20 cellular contexts compared by ENCODE assay signal in the genomic region with DNA sequence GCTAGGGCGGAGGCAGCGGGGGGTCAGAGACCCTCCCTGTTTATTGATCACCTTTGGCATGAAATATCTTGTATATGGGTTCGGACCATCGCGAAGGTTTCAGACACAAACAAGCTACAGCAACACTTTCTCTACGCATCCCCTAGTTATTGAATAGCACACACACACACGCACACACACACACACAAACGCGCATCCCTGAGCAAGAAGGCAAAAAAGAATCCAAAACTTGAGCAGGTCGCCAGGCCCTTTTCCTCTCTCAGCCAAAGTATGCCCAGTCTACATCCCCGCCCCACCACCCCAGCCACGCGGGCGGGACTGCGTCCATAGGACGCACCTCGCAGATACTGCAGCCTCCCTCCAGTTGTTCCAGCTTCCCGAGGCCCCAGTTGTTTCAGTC. TPM values are rescaled to one million over a fixed set of nuclear protein-coding genes. Genes with fewer than 3 reads are reported as not detected.
"Had no signal": no experiment of that assay in that cellular context is flagged by ENCODE, and none has a peak within 500 bp of the region (broad histone marks: within the 10 kb centered on the region; RNA-seq: fewer than 3 reads in every experiment).

No MANE protein-coding gene starts in this region.

- H3K9me3 ChIP-seq: esophagus muscularis mucosa, gastrocnemius medialis, ovary, suprapubic skin, thyroid gland, upper lobe of left lung, uterus had no signal

- H3K27ac ChIP-seq: coronary artery, dorsolateral prefrontal cortex, esophagus muscularis mucosa, gastrocnemius medialis, ovary, suprapubic skin, thyroid gland, upper lobe of left lung, uterus had no signal

- H3K27me3 ChIP-seq: ovary had no signal

- DNase-seq: dorsolateral prefrontal cortex; effector CD8-positive, alpha-beta T cell; gastrocnemius medialis; kidney glomerular epithelial cell; naive thymus-derived CD4-positive, alpha-beta T cell; nephron progenitor cell; ovary; right cardiac atrium; stimulated activated CD4-positive, alpha-beta T cell treated with anti-CD3 and anti-CD28 coated beads, Interleukin-2, amount 100 ng/mL, for 48 hours; stimulated activated naive CD8-positive, alpha-beta T cell treated with anti-CD3 and anti-CD28 coated beads, Interleukin-15, Interleukin-2, amounts not matched to agents 100 U/mL and 50 U/mL, for 24 hours; thyroid gland; uterus had no signal

- ATAC-seq: gastrocnemius medialis; naive thymus-derived CD4-positive, alpha-beta T cell; right cardiac atrium; stimulated activated naive CD8-positive, alpha-beta T cell treated with anti-CD3 and anti-CD28 coated beads, Interleukin-15, Interleukin-2, amounts not matched to agents 100 U/mL and 50 U/mL, for 24 hours had no signal

- H3K4me2 ChIP-seq: smooth muscle cell had no signal

- H3K4me1 ChIP-seq: gastrocnemius medialis, suprapubic skin, thyroid gland, upper lobe of left lung, uterus had no signal

- H3K4me3 ChIP-seq: coronary artery, dorsolateral prefrontal cortex, esophagus muscularis mucosa, ovary, smooth muscle cell, suprapubic skin, thyroid gland, upper lobe of left lung, uterus had no signal

- H3K4me1 Mint-ChIP-seq: nephron progenitor cell had no signal

- H3K9me3 Mint-ChIP-seq: nephron progenitor cell had no signal

- H3K36me3 ChIP-seq: esophagus muscularis mucosa, gastrocnemius medialis, ovary, suprapubic skin, thyroid gland, upper lobe of left lung, uterus had no signal

- H3K4me3 Mint-ChIP-seq: nephron progenitor cell had no signal

- H3K27ac Mint-ChIP-seq: naive thymus-derived CD4-positive, alpha-beta T cell; nephron progenitor cell had no signal

RNA-seq across cellular contexts. Expression of a gene that starts 16.0 kb away (rescaled TPM):
- total RNA-seq: chondrocyte, esophagus muscularis mucosa, fibroblast of villous mesenchyme, gastrocnemius medialis, ovary, posterior vena cava, right cardiac atrium, smooth muscle cell, thyroid gland, upper lobe of left lung, uterus had no signal
- polyA plus RNA-seq: naive thymus-derived CD4-positive, alpha-beta T cell; right cardiac atrium; smooth muscle cell had no signal
